In the genomic region with DNA sequence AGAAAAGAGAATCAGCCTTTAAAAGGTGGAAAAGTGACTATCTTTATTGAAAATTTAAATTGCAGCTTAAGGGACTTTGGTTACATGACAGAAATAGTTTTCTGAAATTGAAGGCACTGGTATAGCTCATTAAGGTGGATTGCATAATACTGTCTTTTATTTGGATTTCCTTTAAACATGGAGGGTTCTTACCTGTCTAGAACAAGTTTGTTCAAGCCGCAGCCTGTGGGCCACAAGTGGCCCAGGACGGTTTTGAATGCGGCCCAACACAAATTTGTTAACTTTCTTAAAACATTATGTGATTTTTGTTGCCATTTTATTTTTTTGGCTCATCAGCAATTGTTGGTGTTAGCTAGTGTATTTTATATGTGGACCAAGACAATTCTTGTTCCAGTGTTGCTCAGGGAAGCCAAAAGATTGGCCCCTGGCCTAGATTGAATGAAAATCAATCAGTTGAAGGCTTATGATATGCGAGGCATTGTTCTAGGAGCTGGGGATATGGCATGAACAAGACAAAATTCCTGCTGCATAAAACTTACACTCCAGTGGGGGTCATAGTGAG, we compare ENCODE assay signal across 21 cellular contexts. TPM values are rescaled to one million over a fixed set of nuclear protein-coding genes. Genes with fewer than 3 reads are reported as not detected.
A peak's percentile ranks its signal among the peaks of the same experiment; 100 is the strongest.
DNase-seq lines count a peak whose midpoint lies in the region; ATAC-seq, FAIRE-seq and TF ChIP-seq lines count a peak whose summit lies in the region.
"Had no signal": no experiment of that assay in that cellular context is flagged by ENCODE, and none has a peak within 500 bp of the region (broad histone marks: within the 10 kb centered on the region; RNA-seq: fewer than 3 reads in every experiment).

No MANE protein-coding gene starts in this region.

- H3K9ac ChIP-seq in IMR-90 (ENCODE audit: low read depth, low read length): no peak overlapping the region
- H3K9ac ChIP-seq in HepG2 (ENCODE audit: insufficient read depth, low read depth, low read length): no peak overlapping the region
- H3K9ac ChIP-seq: GM23248 had no signal

- H3K79me2 ChIP-seq in HepG2 (ENCODE audit: insufficient read depth, low read length): no peaks in the 10 kb centered on the region

- H3K27me3 ChIP-seq in IMR-90 (ENCODE audit: control insufficient read depth, insufficient read depth, low read length): no peaks in the 10 kb centered on the region
- no peaks in the 10 kb centered on the region for H3K27me3 ChIP-seq in bronchial epithelial cell (ENCODE audit: control insufficient read depth, insufficient read depth, low read length)
- no peaks in the 10 kb centered on the region for H3K27me3 ChIP-seq in HepG2 (ENCODE audit: control insufficient read depth in 1 of 2, insufficient read depth in 2 of 2, low read length in 2 of 2)
- no peaks in the 10 kb centered on the region for H3K27me3 ChIP-seq in gastrocnemius medialis
- no peaks in the 10 kb centered on the region for H3K27me3 ChIP-seq in ovary

- H2BK5ac ChIP-seq in IMR-90 (ENCODE audit: low read depth, low read length, poor library complexity, severe bottlenecking): no peak overlapping the region

- H3K79me1 ChIP-seq in IMR-90 (ENCODE audit: low read depth in 1 of 2, low read length in 2 of 2): peaks cover 5 to 10% of the 10 kb centered on the region in 2 experiments; a peak in 3 of 4 replicates

- CTCF ChIA-PET in IMR-90 (lab: Yijun Ruan, JAX): interaction anchor here (0.6 kb wide), 1 partner anchor 894 kb away, joined by 3 read pairs; no protein-coding TSS in a partner anchor
- CTCF ChIA-PET in HepG2 (lab: Yijun Ruan, JAX; ENCODE audit: low intra/inter-chr PET ratio, low total read pairs): no interaction called here

- H3K36me3 ChIP-seq in IMR-90 (ENCODE audit: control insufficient read depth, insufficient read depth, low read length) (peaks cover 8% of the 10 kb centered on the region), bronchial epithelial cell (ENCODE audit: control insufficient read depth, insufficient read depth, low read length) (no peaks in the 10 kb centered on the region), HepG2 (replicated peaks in 1 of 2; ENCODE audit: control insufficient read depth in 1 of 2, insufficient read depth in 2 of 2, low read length in 2 of 2) (peaks cover 0 to 3% of the 10 kb centered on the region in 2 experiments; a peak in 2 of 5 replicates), gastrocnemius medialis (no peaks in the 10 kb centered on the region), ovary (no peaks in the 10 kb centered on the region)

- DNase-seq in IMR-90 (no peak), bronchial epithelial cell (ENCODE audit: low read depth) (peak; percentile 86), HepG2 (ENCODE audit: low spot score) (no peak), gastrocnemius medialis (no peak), superior temporal gyrus (ENCODE audit: extremely low spot score) (no peak), ovary (no peak)
- DNase-seq: GM23248; H9; KG1; NCI-H1105; NCI-H146; NCI-H2029 treated with DMSO at 0.1 percent for 48 hours; NCI-H226; NCI-H524; NCI-H774; NK-92 treated with Interleukin-12 subunit alpha and Interleukin-12 subunit beta, amount 100 ng/mL, for 24 hours had no signal

- H3K14ac ChIP-seq in IMR-90 (replicated peaks; ENCODE audit: low read depth, low read length): no peak overlapping the region

- no peak overlapping the region for H4K5ac ChIP-seq in IMR-90 (ENCODE audit: low read depth, low read length)

- H2AK9ac ChIP-seq in IMR-90 (replicated peaks; ENCODE audit: low read depth, low read length, poor library complexity): no peak overlapping the region

- no peaks in the 10 kb centered on the region; the same call in 1 of the 2 replicates for H3K9me1 ChIP-seq in IMR-90 (ENCODE audit: insufficient read depth, low read length)

- H3K9me3 ChIP-seq in IMR-90 (ENCODE audit: control insufficient read depth, insufficient read depth, low read length) (no peaks in the 10 kb centered on the region), HepG2 (ENCODE audit: low read length) (no peaks in the 10 kb centered on the region), gastrocnemius medialis (no peaks in the 10 kb centered on the region), ovary (no peaks in the 10 kb centered on the region)

- no peak overlapping the region for H4K8ac ChIP-seq in IMR-90 (ENCODE audit: low read depth in 2 of 2, low read length in 2 of 2)

- H3K23ac ChIP-seq in IMR-90 (ENCODE audit: low read depth, low read length): no peak overlapping the region

- in situ Hi-C loops in IMR-90 (cut with MboI; ENCODE audit: low sequenced_read_pairs): no loop called here
- in situ Hi-C loops in HepG2 (cut with HindIII; ENCODE audit: extremely low pct_ligation_motif_present, low pct_unique_long_range_greater_than_20kb): no loop called here
- in situ Hi-C loops in gastrocnemius medialis (cut with MboI; ENCODE audit: low sequenced_read_pairs in 4 of 4): no loop called here

- no peak overlapping the region for H3K4me2 ChIP-seq in IMR-90 (ENCODE audit: low read depth, low read length)
- H3K4me2 ChIP-seq in HepG2 (ENCODE audit: low read depth, low read length): no peak overlapping the region

- WGBS in IMR-90 (ENCODE audit: extremely low coverage in 2 of 2, insufficient read length in 1 of 2), 2 experiments: no CpG with 5 or more reads among the region's 4 CpGs
- 94% methylated on average over 4 of the region's 4 CpGs for WGBS in HepG2 (ENCODE audit: low lambda C conversion rate)
- 97% methylated on average over 4 of the region's 4 CpGs for WGBS in ovary, 3 donors

- no peak overlapping the region for H2BK120ac ChIP-seq in IMR-90 (ENCODE audit: low read depth, low read length)

- no peak for TF ChIP-seq CTCF in IMR-90 (conservative IDR thresholded peaks at IDR 0.05; ENCODE audit: low read depth, low read length)
- TF ChIP-seq CTCF in bronchial epithelial cell (IDR thresholded peaks at IDR 0.05; ENCODE audit: insufficient read depth, low read length, severe bottlenecking): no peak
- no peak for TF ChIP-seq CTCF in HepG2 (CRISPR knock-in tag; IDR thresholded peaks at IDR 0.05)
- TF ChIP-seq CTCF in gastrocnemius medialis (IDR thresholded peaks at IDR 0.05 in 4 of 5, conservative IDR thresholded peaks at IDR 0.05 in 1 of 5): no peak
- no peak for TF ChIP-seq CTCF in ovary (IDR thresholded peaks at IDR 0.05)

- TF ChIP-seq EP300 in HepG2 (IDR thresholded peaks at IDR 0.05; ENCODE audit: low read depth in 2 of 2, low read length in 2 of 2): no peak
- no peak for TF ChIP-seq EP300 in HepG2 (CRISPR knock-in tag; IDR thresholded peaks at IDR 0.05; ENCODE audit: borderline replicate concordance)
- no peak for TF ChIP-seq EP300 in ovary (IDR thresholded peaks at IDR 0.05)

- no peak overlapping the region for H2BK20ac ChIP-seq in IMR-90 (ENCODE audit: low read depth, low read length)

- H2AK5ac ChIP-seq in IMR-90 (ENCODE audit: low read depth, low read length): no peak overlapping the region

- BruUV-seq in IMR-90 (replicated peaks; lab: Mats Ljungman, UMichigan) (no TSS peak), HepG2 (replicated peaks; lab: Mats Ljungman, UMichigan) (no TSS peak)

- dilution Hi-C loops in IMR-90 (cut with HindIII; ENCODE audit: low sequenced_read_pairs, unreplicated experiment): no loop called here

- H3K27ac ChIP-seq in IMR-90 (ENCODE audit: insufficient read depth, low read length): no peak overlapping the region
- no peak overlapping the region for H3K27ac ChIP-seq in HepG2 (ENCODE audit: extremely low read length, insufficient read depth, low read length)
- H3K27ac ChIP-seq in gastrocnemius medialis: peak overlapping the region; percentile 71 to 90 (median 81)
- H3K27ac ChIP-seq in ovary: no peak overlapping the region
- H3K27ac ChIP-seq: GM23248 had no signal

- no peak overlapping the region for H4K91ac ChIP-seq in IMR-90 (ENCODE audit: insufficient read depth, low read depth, low read length)

- POLR2A ChIA-PET in IMR-90 (lab: Charles Lee; ENCODE audit: unreplicated experiment) (no interaction called here), HepG2 (lab: Yijun Ruan, JAX) (interaction anchor here (0.5 kb wide), 1 partner anchor 11 kb away, joined by 3 read pairs; no protein-coding TSS in a partner anchor)

- TF ChIP-seq POLR2A in IMR-90 (IDR thresholded peaks at IDR 0.05; ENCODE audit: low read depth, low read length) (no peak), HepG2 (IDR thresholded peaks at IDR 0.05; ENCODE audit: insufficient read depth in 1 of 2, low read depth in 2 of 2, low read length in 2 of 2) (no peak), gastrocnemius medialis (IDR thresholded peaks at IDR 0.05) (no peak), ovary (IDR thresholded peaks at IDR 0.05) (no peak)

- no peak overlapping the region for H2BK15ac ChIP-seq in IMR-90 (ENCODE audit: low read depth, low read length)

- H2AFZ ChIP-seq in IMR-90 (replicated peaks; ENCODE audit: low read length, poor library complexity) (no peak overlapping the region), HepG2 (ENCODE audit: low read length) (no peak overlapping the region)
- H2AFZ ChIP-seq: GM23248 had no signal

- H4K20me1 ChIP-seq in IMR-90 (ENCODE audit: insufficient read depth, low read length): no peaks in the 10 kb centered on the region
- no peaks in the 10 kb centered on the region for H4K20me1 ChIP-seq in HepG2 (ENCODE audit: insufficient read depth, low read length)

- ATAC-seq in IMR-90 (ENCODE audit: low read depth) (no peak), HepG2 (no peak), gastrocnemius medialis (no peak), HG03354 (IDR thresholded peaks at IDR 0.05; ENCODE audit: poor library complexity, severe bottlenecking, unreplicated experiment) (no peak), HG02970 (IDR thresholded peaks at IDR 0.05; ENCODE audit: low FRiP score, unreplicated experiment) (no peak)

- no peak overlapping the region for H3K18ac ChIP-seq in IMR-90 (ENCODE audit: low read depth, low read length)

- no peak overlapping the region for H3K4me3 ChIP-seq in IMR-90 (ENCODE audit: insufficient read depth, low read depth, low read length)
- H3K4me3 ChIP-seq in bronchial epithelial cell (ENCODE audit: low read depth, low read length): no peak overlapping the region
- H3K4me3 ChIP-seq in HepG2 (replicated peaks in 1 of 3; ENCODE audit: insufficient read depth in 1 of 3, low read depth in 2 of 3, low read length in 3 of 3): no peak overlapping the region
- H3K4me3 ChIP-seq in gastrocnemius medialis: no peak overlapping the region
- H3K4me3 ChIP-seq in ovary: no peak overlapping the region
- H3K4me3 ChIP-seq: GM23248 had no signal

- no peak overlapping the region for H3K4ac ChIP-seq in IMR-90 (ENCODE audit: low read depth, low read length)

- intact Hi-C loops in IMR-90 (cut with micrococcal nuclease) (no loop called here), HepG2 (cut with micrococcal nuclease; ENCODE audit: unreplicated experiment) (no loop called here), gastrocnemius medialis (cut with DNase I; ENCODE audit: low total_unique reads) (no loop called here), ovary (cut with DNase I) (no loop called here)

- no peak for FAIRE-seq in bronchial epithelial cell (lab: Jason Lieb, UNC)
- FAIRE-seq in HepG2 (lab: Jason Lieb, UNC): no peak
- FAIRE-seq: A204.1, G401.6, GM12892 had no signal

- H3K56ac ChIP-seq in IMR-90 (ENCODE audit: extremely low read depth, insufficient read depth, low read length): no peak overlapping the region

- H3K4me1 ChIP-seq in IMR-90 (ENCODE audit: control insufficient read depth, insufficient read depth, low read length) (no peaks in the 10 kb centered on the region), HepG2 (ENCODE audit: insufficient read depth, low read length) (peaks cover 2% of the 10 kb centered on the region; the same call in 1 of the 2 replicates), gastrocnemius medialis (peaks cover 19 to 50% of the 10 kb centered on the region in 2 donors), ovary (ENCODE audit: insufficient read depth) (no peaks in the 10 kb centered on the region)

- no peak for TF ChIP-seq RAD21 in IMR-90 (IDR thresholded peaks at IDR 0.05; ENCODE audit: low read length)
- TF ChIP-seq RAD21 in HepG2 (CRISPR knock-in tag; IDR thresholded peaks at IDR 0.05): no peak

RNA-seq across cellular contexts. Expression of gene NNT, which starts 18.0 kb away (rescaled TPM):
- total RNA-seq in IMR-90 (2012; rRNA removed) (57.2 and 58.0 TPM in 2 replicates), bronchial epithelial cell (29.7 and 32.9 TPM in 2 replicates), HepG2 (2016; rRNA removed; fragmentation: Illumina TruSeq; extraction: Trizol) (58.0 and 73.3 TPM in 2 replicates), gastrocnemius medialis (100 to 1,000 TPM in 3 of 4 donors, 10 to 100 TPM in 1; 90.3 to 149 (median 127) TPM), ovary (10 to 100 TPM; 17.2 to 44.7 (median 38.5) TPM)
- polyA plus RNA-seq in IMR-90 (2012; rRNA removed) (19.5 and 23.1 TPM in 2 replicates), HepG2 (2011; rRNA removed) (18.3 and 21.1 TPM in 2 replicates), ovary (10 to 100 TPM; 12.2 to 51.9 TPM)
- 12.4 and 12.6 TPM in 2 replicates for polyA plus RNA-seq in IMR-90 (2012; cell fraction: cytosol; rRNA removed)
- 15.7 and 32.3 TPM in 2 replicates for polyA plus RNA-seq in IMR-90 (2012; cell fraction: nucleus; rRNA removed; ENCODE audit: low replicate concordance)
- total RNA-seq in HepG2 (2016; cell fraction: cytosol; rRNA removed; fragmentation: Illumina TruSeq; extraction: Trizol; ENCODE audit: low read depth): 7.7 and 13.8 TPM in 2 replicates
- 53.3 and 67.8 TPM in 2 replicates for total RNA-seq in HepG2 (2016; cell fraction: insoluble cytoplasmic fraction; rRNA removed; fragmentation: Illumina TruSeq; extraction: Trizol)
- total RNA-seq in HepG2 (2016; cell fraction: membrane; rRNA removed; fragmentation: Illumina TruSeq; extraction: Trizol): 18.8 and 21.2 TPM in 2 replicates
- total RNA-seq in HepG2 (2016; cell fraction: nucleus; rRNA removed; fragmentation: Illumina TruSeq; extraction: Trizol): 57.3 and 66.1 TPM in 2 replicates
- polyA plus RNA-seq in HepG2 (2011; cell fraction: cytosol; rRNA removed): 17.9 and 20.8 TPM in 2 replicates
- 14.9 and 15.6 TPM in 2 replicates for polyA plus RNA-seq in HepG2 (2011; cell fraction: nucleus; rRNA removed)
- 14.7 and 20.1 TPM in 2 replicates for polyA plus RNA-seq in HepG2 (2012)
- 1.9 and 3.2 TPM in 2 replicates for polyA plus RNA-seq in HepG2 (2016; cell fraction: cytosol; fragmentation: Illumina TruSeq; extraction: Trizol; ENCODE audit: low read depth)
- polyA plus RNA-seq in HepG2 (2016; cell fraction: insoluble cytoplasmic fraction; fragmentation: Illumina TruSeq; extraction: Trizol; ENCODE audit: low read depth): 53.7 and 61.6 TPM in 2 replicates
- 8.4 and 10.0 TPM in 2 replicates for polyA plus RNA-seq in HepG2 (2016; cell fraction: membrane; fragmentation: Illumina TruSeq; extraction: Trizol; ENCODE audit: low read depth)
- polyA plus RNA-seq in HepG2 (2016; cell fraction: nucleus; fragmentation: Illumina TruSeq; extraction: Trizol; ENCODE audit: insufficient read depth, low read depth): 45.9 and 52.1 TPM in 2 replicates
- 77.1 and 157 TPM in 2 replicates for polyA minus RNA-seq in HepG2 (2011; rRNA and poly(A)+ RNA removed; ENCODE audit: low replicate concordance)
- polyA minus RNA-seq in HepG2 (2011; cell fraction: cytosol; rRNA and poly(A)+ RNA removed): 24.7 and 28.9 TPM in 2 replicates
- 50.3 and 56.1 TPM in 2 replicates for polyA minus RNA-seq in HepG2 (2011; cell fraction: nucleus; rRNA and poly(A)+ RNA removed)

Comparison
In these comparisons a context has a peak if more than half of its experiments do, and no peak if none do; other contexts are left out.
1. H3K27ac ChIP-seq: peak in gastrocnemius medialis (4 of 4); none in IMR-90 (single experiment), HepG2 (single experiment) and ovary (0 of 2).